In the genomic region with DNA sequence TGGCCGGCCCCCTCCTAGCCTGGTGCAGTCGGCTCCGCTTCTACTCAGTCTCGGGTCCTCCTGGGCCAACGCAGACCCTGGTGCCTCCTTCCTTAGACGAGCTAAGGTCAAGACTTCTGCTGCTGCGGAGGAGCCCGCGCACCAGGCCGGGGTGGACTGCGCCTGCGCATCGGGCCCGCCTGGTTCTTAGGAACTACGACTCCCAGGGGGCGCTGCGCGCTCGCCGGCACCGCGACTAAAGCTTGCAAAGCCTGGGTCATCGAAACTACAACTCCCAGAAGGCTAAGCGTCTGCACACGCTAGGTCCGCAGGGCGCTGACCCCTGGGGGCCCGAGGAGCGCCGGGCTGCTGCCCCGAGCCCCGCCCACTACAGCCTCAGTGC, we compare ENCODE assay signal across 8 cellular contexts. TPM values are rescaled to one million over a fixed set of nuclear protein-coding genes. Genes with fewer than 3 reads are reported as not detected.
DNase-seq lines count a peak whose midpoint lies in the region; ATAC-seq and TF ChIP-seq lines count a peak whose summit lies in the region.

A gene (minus strand): TSS at position 145 of the 382 bp plus-strand sequence. CDS start 6,559 bp downstream, outside the sequence.

- no peaks in the 10 kb centered on the region for H3K36me3 ChIP-seq in naive thymus-derived CD4-positive, alpha-beta T cell (ENCODE audit: control insufficient read depth in 2 of 3, insufficient read depth in 3 of 3, low read length in 3 of 3)

- POLR2A ChIA-PET in naive thymus-derived CD4-positive, alpha-beta T cell (lab: Charles Lee) = no interaction called here

- H3K4me1 ChIP-seq in naive thymus-derived CD4-positive, alpha-beta T cell (ENCODE audit: control insufficient read depth in 2 of 2, insufficient read depth in 2 of 2, low read length in 2 of 2) = peaks cover 0 to 7% of the 10 kb centered on the region in 2 donors

- no peaks in the 10 kb centered on the region for H3K27me3 Mint-ChIP-seq in naive thymus-derived CD4-positive, alpha-beta T cell
- no peaks in the 10 kb centered on the region for H3K27me3 Mint-ChIP-seq in stimulated activated naive B cell treated with anti-CD40 and anti-IgM and Interleukin-4, amounts not matched to agents 10 μg/mL and 1 μg/mL and 100 μg/mL, for 72 hours

- H3K9me3 Mint-ChIP-seq in naive thymus-derived CD4-positive, alpha-beta T cell = peaks cover 0 to 72% (median 29%) of the 10 kb centered on the region in 11 donors
- peaks cover 0 to 4% of the 10 kb centered on the region in 2 donors for H3K9me3 Mint-ChIP-seq in stimulated activated naive B cell treated with anti-CD40 and anti-IgM and Interleukin-4, amounts not matched to agents 10 μg/mL and 1 μg/mL and 100 μg/mL, for 72 hours

- peaks cover 0 to 30% (median 0%) of the 10 kb centered on the region in 3 experiments for H3K9me3 ChIP-seq in naive thymus-derived CD4-positive, alpha-beta T cell (ENCODE audit: control insufficient read depth in 2 of 3, low read length in 3 of 3)

- H3K4me3 Mint-ChIP-seq in naive thymus-derived CD4-positive, alpha-beta T cell = peak within 1 kb of the TSS; percentile 69 to 95 (median 89)
- H3K4me3 Mint-ChIP-seq in stimulated activated naive B cell treated with anti-CD40 and anti-IgM and Interleukin-4, amounts not matched to agents 10 μg/mL and 1 μg/mL and 100 μg/mL, for 72 hours = peak within 1 kb of the TSS; percentile 98

- DNase-seq in NCI-H2171 (lab: John Stamatoyannopoulos, UW) = peak; percentile 82
- DNase-seq in activated CD8-positive, alpha-beta memory T cell treated with anti-CD3 and anti-CD28 coated beads, Interleukin-2, amount 50 U/mL, for 48 hours = peak; percentile 90
- DNase-seq in erythroblast (lab: John Stamatoyannopoulos, UW) = peak; percentile 70 to 77
- peak; percentile 52 to 83 (median 75) for DNase-seq in naive thymus-derived CD4-positive, alpha-beta T cell
- peak; percentile 93 for DNase-seq in stimulated activated naive B cell treated with anti-CD40 and anti-IgM and Interleukin-4, amounts not matched to agents 10 μg/mL and 1 μg/mL and 100 μg/mL, for 72 hours
- DNase-seq in NCI-H1417 (lab: John Stamatoyannopoulos, UW) = no peak
- no peak for DNase-seq in NCI-H1105 treated with DMSO at 0.1 percent for 48 hours (lab: John Stamatoyannopoulos, UW)

- H3K4me1 Mint-ChIP-seq in naive thymus-derived CD4-positive, alpha-beta T cell = peaks cover 0 to 17% (median 11%) of the 10 kb centered on the region in 7 donors
- H3K4me1 Mint-ChIP-seq in stimulated activated naive B cell treated with anti-CD40 and anti-IgM and Interleukin-4, amounts not matched to agents 10 μg/mL and 1 μg/mL and 100 μg/mL, for 72 hours = peaks cover 18 to 28% of the 10 kb centered on the region in 2 donors

- no peak for TF ChIP-seq POLR2A in erythroblast (IDR thresholded peaks at IDR 0.05; ENCODE audit: low read length)

- peaks cover 4 to 21% (median 7%) of the 10 kb centered on the region in 5 donors for H3K36me3 Mint-ChIP-seq in naive thymus-derived CD4-positive, alpha-beta T cell
- H3K36me3 Mint-ChIP-seq in stimulated activated naive B cell treated with anti-CD40 and anti-IgM and Interleukin-4, amounts not matched to agents 10 μg/mL and 1 μg/mL and 100 μg/mL, for 72 hours = peaks cover 12 to 16% of the 10 kb centered on the region in 2 donors

- peak within 1 kb of the TSS in 6 of 9 donors; percentile 40 to 95 (median 80) for H3K27ac Mint-ChIP-seq in naive thymus-derived CD4-positive, alpha-beta T cell
- peak within 1 kb of the TSS; percentile 96 for H3K27ac Mint-ChIP-seq in stimulated activated naive B cell treated with anti-CD40 and anti-IgM and Interleukin-4, amounts not matched to agents 10 μg/mL and 1 μg/mL and 100 μg/mL, for 72 hours

- peak within 1 kb of the TSS; percentile 53 for H3K4me3 ChIP-seq in naive thymus-derived CD4-positive, alpha-beta T cell (ENCODE audit: low read length)

- ATAC-seq in naive thymus-derived CD4-positive, alpha-beta T cell = peak; percentile 95
- peak; percentile 95 to 97 for ATAC-seq in stimulated activated naive B cell treated with anti-CD40 and anti-IgM and Interleukin-4, amounts not matched to agents 10 μg/mL and 1 μg/mL and 100 μg/mL, for 72 hours (replicated peaks)
- no peak for ATAC-seq in HG02623 (IDR thresholded peaks at IDR 0.05; ENCODE audit: unreplicated experiment)

- no peaks in the 10 kb centered on the region for H3K27me3 ChIP-seq in naive thymus-derived CD4-positive, alpha-beta T cell (ENCODE audit: control insufficient read depth in 2 of 2, insufficient read depth in 2 of 2, low read length in 2 of 2)

- peak within 1 kb of the TSS; percentile 67 for H3K27ac ChIP-seq in naive thymus-derived CD4-positive, alpha-beta T cell (ENCODE audit: low read depth, low read length)

- CTCF ChIA-PET in naive thymus-derived CD4-positive, alpha-beta T cell (lab: Charles Lee) = no interaction called here

- intact Hi-C loops in naive thymus-derived CD4-positive, alpha-beta T cell (cut with micrococcal nuclease) = loop anchor here in 1 of 2 donors (1.0 to 2.0 kb wide), 3 partner anchors 76 to 279 kb away; a partner anchor contains a TSS

RNA-seq across cellular contexts. Expression of the gene that starts here (rescaled TPM):
- total RNA-seq in naive thymus-derived CD4-positive, alpha-beta T cell = 1 to 10 TPM in 4 of 5 experiments, under 1 TPM in 1; 0.73 to 5.7 (median 1.4) TPM
- polyA plus RNA-seq in naive thymus-derived CD4-positive, alpha-beta T cell = 10 to 100 TPM in 1 of 2 donors, 1 to 10 TPM in 1; 1.9 to 10.4 TPM

Comparison
In these comparisons a context has a peak if more than half of its experiments do, and no peak if none do; other contexts are left out.
1. DNase-seq: peak in NCI-H2171 (single experiment), activated CD8-positive, alpha-beta memory T cell treated with anti-CD3 and anti-CD28 coated beads, Interleukin-2, amount 50 U/mL, for 48 hours (single experiment), erythroblast (2 of 2), naive thymus-derived CD4-positive, alpha-beta T cell (9 of 9) and stimulated activated naive B cell treated with anti-CD40 and anti-IgM and Interleukin-4, amounts not matched to agents 10 μg/mL and 1 μg/mL and 100 μg/mL, for 72 hours (single experiment); none in NCI-H1417 (0 of 3) and NCI-H1105 treated with DMSO at 0.1 percent for 48 hours (single experiment).